ENCODE assay signal across 26 cellular contexts in genomic region chr19:45350477-45351058, GRCh38. TPM values are rescaled to one million over a fixed set of nuclear protein-coding genes. Genes with fewer than 3 reads are reported as not detected.
"Had no signal": no experiment of that assay in that cellular context is flagged by ENCODE, and none has a peak within 500 bp of the region (broad histone marks: within the 10 kb centered on the region; RNA-seq: fewer than 3 reads in every experiment).

No MANE protein-coding gene starts in this region.

- H3K36me3 ChIP-seq: transverse colon had no signal

- H3K27ac ChIP-seq: esophagus squamous epithelium, gastroesophageal sphincter, spleen, thoracic aorta, transverse colon had no signal

- H3K9me3 ChIP-seq: esophagus squamous epithelium, gastroesophageal sphincter, spleen, thoracic aorta, transverse colon had no signal

- DNase-seq: effector memory CD8-positive, alpha-beta T cell; esophagus squamous epithelium; foreskin fibroblast; glutamatergic neuron; left colon; left ventricle myocardium superior; mesendoderm; naive B cell; posterior cingulate gyrus; spleen; stimulated activated CD4-positive, alpha-beta T cell treated with anti-CD3 and anti-CD28 coated beads, Interleukin-2, amount 100 ng/mL, for 24 hours; stimulated activated CD4-positive, alpha-beta T cell treated with anti-CD3 and anti-CD28 coated beads, Interleukin-4, amount 100 ng/mL, for 4 hours; stimulated activated naive B cell treated with anti-CD40 and anti-IgM and Interleukin-4, amounts not matched to agents 10 μg/mL and 1 μg/mL and 100 μg/mL, for 72 hours; stimulated activated naive CD8-positive, alpha-beta T cell treated with anti-CD3 and anti-CD28 coated beads, Interleukin-15, amount 100 ng/mL, for 72 hours; transverse colon had no signal

- ATAC-seq: effector memory CD8-positive, alpha-beta T cell; gastroesophageal sphincter; left colon; left ventricle myocardium superior; sciatic nerve; stimulated activated naive B cell treated with anti-CD40 and anti-IgM and Interleukin-4, amounts not matched to agents 10 μg/mL and 1 μg/mL and 100 μg/mL, for 72 hours; stimulated activated naive CD8-positive, alpha-beta T cell treated with anti-CD3 and anti-CD28 coated beads, Interleukin-15, amount 100 ng/mL, for 72 hours had no signal

- H3K4me3 Mint-ChIP-seq: effector memory CD8-positive, alpha-beta T cell; naive B cell; nephron; stimulated activated naive B cell treated with anti-CD40 and anti-IgM and Interleukin-4, amounts not matched to agents 10 μg/mL and 1 μg/mL and 100 μg/mL, for 72 hours; stimulated activated naive CD8-positive, alpha-beta T cell treated with anti-CD3 and anti-CD28 coated beads, Interleukin-15, amount 100 ng/mL, for 72 hours had no signal

- H3K27ac Mint-ChIP-seq: effector memory CD8-positive, alpha-beta T cell; nephron; stimulated activated naive B cell treated with anti-CD40 and anti-IgM and Interleukin-4, amounts not matched to agents 10 μg/mL and 1 μg/mL and 100 μg/mL, for 72 hours; stimulated activated naive CD8-positive, alpha-beta T cell treated with anti-CD3 and anti-CD28 coated beads, Interleukin-15, amount 100 ng/mL, for 72 hours had no signal

- H3K9me3 Mint-ChIP-seq: effector memory CD8-positive, alpha-beta T cell; naive B cell; nephron; stimulated activated naive B cell treated with anti-CD40 and anti-IgM and Interleukin-4, amounts not matched to agents 10 μg/mL and 1 μg/mL and 100 μg/mL, for 72 hours; stimulated activated naive CD8-positive, alpha-beta T cell treated with anti-CD3 and anti-CD28 coated beads, Interleukin-15, amount 100 ng/mL, for 72 hours had no signal

- H3K4me1 Mint-ChIP-seq: nephron; stimulated activated naive B cell treated with anti-CD40 and anti-IgM and Interleukin-4, amounts not matched to agents 10 μg/mL and 1 μg/mL and 100 μg/mL, for 72 hours had no signal

- H3K4me1 ChIP-seq: gastroesophageal sphincter, spleen, transverse colon had no signal

- H3K4me3 ChIP-seq: esophagus squamous epithelium, gastroesophageal sphincter, lung, spleen, thoracic aorta, transverse colon had no signal

RNA-seq across cellular contexts. Expression of gene KLC3, which starts 10.0 kb away (rescaled TPM):
- total RNA-seq: left colon, left ventricle myocardium superior, osteocyte, sciatic nerve, subcutaneous adipose tissue, thoracic aorta, transverse colon had no signal

RNA-seq across cellular contexts. Expression of gene CKM, which starts 27.9 kb away (rescaled TPM):
- total RNA-seq: epithelial cell of proximal tubule, esophagus squamous epithelium, kidney epithelial cell, osteocyte, pulmonary artery endothelial cell, sciatic nerve, subcutaneous adipose tissue had no signal

RNA-seq across cellular contexts. Expression of gene PPP1R13L, which starts 54.3 kb away (rescaled TPM):
- total RNA-seq: skeletal muscle tissue had no signal
